8 cellular contexts compared by ENCODE assay signal in the genomic region with DNA sequence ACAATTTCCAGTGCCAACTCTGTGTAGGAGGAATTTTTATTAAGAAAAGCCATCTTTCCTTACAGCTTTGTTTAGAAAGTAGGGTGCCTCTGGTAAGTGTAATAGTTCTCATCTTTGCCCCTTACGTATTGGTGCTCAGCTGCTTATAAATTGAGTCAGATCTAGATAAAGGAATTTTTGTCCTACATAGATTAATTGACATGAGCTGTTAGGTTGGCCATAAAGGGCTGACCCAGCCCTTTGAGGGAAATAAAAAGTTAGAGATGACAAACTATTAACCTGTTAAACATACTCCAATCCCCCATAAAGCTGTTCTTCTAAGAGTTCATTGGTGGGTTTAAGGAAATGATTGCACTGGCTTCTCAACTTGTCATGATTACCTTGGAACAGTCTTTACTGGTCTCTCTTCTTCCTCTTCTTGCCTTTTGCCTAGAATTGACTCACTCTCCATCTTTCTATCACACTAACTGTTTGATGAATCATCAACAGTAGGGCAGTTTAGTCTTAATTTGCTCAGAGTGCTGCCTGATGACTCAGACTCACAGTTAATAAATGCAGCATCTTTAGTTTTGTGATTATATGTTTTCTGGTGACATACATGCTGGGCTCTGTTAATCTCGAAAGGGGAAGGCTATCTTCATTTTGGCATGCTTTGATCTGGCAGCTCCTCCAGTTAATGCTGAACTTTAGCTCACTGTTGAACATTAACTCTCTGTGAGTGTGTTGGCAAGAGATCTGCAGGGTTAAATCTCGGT. TPM values are rescaled to one million over a fixed set of nuclear protein-coding genes. Genes with fewer than 3 reads are reported as not detected.
A peak's percentile ranks its signal among the peaks of the same experiment; 100 is the strongest.
DNase-seq lines count a peak whose midpoint lies in the region; ATAC-seq and TF ChIP-seq lines count a peak whose summit lies in the region.

No MANE protein-coding gene starts in this region.

- H3K27ac ChIP-seq in OCI-LY3 (ENCODE audit: low read length) (peak overlapping the region; percentile 47), fibroblast of lung (ENCODE audit: insufficient read depth, low read length) (no peak overlapping the region), psoas muscle (no peak overlapping the region), gastrocnemius medialis (no peak overlapping the region)

- peaks cover 24% of the 10 kb centered on the region for H3K4me1 ChIP-seq in OCI-LY3 (ENCODE audit: low read length)
- peaks cover 27% of the 10 kb centered on the region for H3K4me1 ChIP-seq in fibroblast of lung (ENCODE audit: control insufficient read depth, extremely low read depth, insufficient read depth, low read length)
- peaks cover 45% of the 10 kb centered on the region for H3K4me1 ChIP-seq in psoas muscle
- peaks cover 48 to 51% of the 10 kb centered on the region in 2 donors for H3K4me1 ChIP-seq in gastrocnemius medialis

- H3K27me3 ChIP-seq in OCI-LY3 (ENCODE audit: low read depth, low read length) (no peaks in the 10 kb centered on the region), fibroblast of lung (ENCODE audit: control insufficient read depth, insufficient read depth, low read length) (no peaks in the 10 kb centered on the region), psoas muscle (ENCODE audit: insufficient read depth in 3 of 3, low read length in 2 of 3) (no peaks in the 10 kb centered on the region), gastrocnemius medialis (no peaks in the 10 kb centered on the region)

- H4K20me1 ChIP-seq in OCI-LY3 (ENCODE audit: insufficient read depth, low read length) (no peaks in the 10 kb centered on the region), fibroblast of lung (ENCODE audit: control insufficient read depth, extremely low read depth, insufficient read depth, low read length) (no peaks in the 10 kb centered on the region)

- no peak for TF ChIP-seq CTCF in OCI-LY3 (IDR thresholded peaks at IDR 0.05; ENCODE audit: low read depth, low read length)
- no peak for TF ChIP-seq CTCF in fibroblast of lung (conservative IDR thresholded peaks at IDR 0.05 in 1 of 2, IDR thresholded peaks at IDR 0.05 in 1 of 2; ENCODE audit: low read depth in 1 of 2, low read length in 2 of 2)
- TF ChIP-seq CTCF in psoas muscle (IDR thresholded peaks at IDR 0.05): no peak
- no peak for TF ChIP-seq CTCF in gastrocnemius medialis (IDR thresholded peaks at IDR 0.05 in 4 of 5, conservative IDR thresholded peaks at IDR 0.05 in 1 of 5)

- H3K9me3 ChIP-seq in OCI-LY3 (ENCODE audit: insufficient read depth, low read length) (no peaks in the 10 kb centered on the region), fibroblast of lung (ENCODE audit: control insufficient read depth, insufficient read depth, low read depth, low read length) (no peaks in the 10 kb centered on the region), psoas muscle (no peaks in the 10 kb centered on the region), gastrocnemius medialis (no peaks in the 10 kb centered on the region)

- no peak for TF ChIP-seq POLR2A in gastrocnemius medialis (IDR thresholded peaks at IDR 0.05)

- in situ Hi-C loops in gastrocnemius medialis (cut with MboI; ENCODE audit: low sequenced_read_pairs in 4 of 4): no loop called here

- intact Hi-C loops in psoas muscle (cut with DNase I): no loop called here
- intact Hi-C loops in gastrocnemius medialis (cut with DNase I; ENCODE audit: low total_unique reads): no loop called here

- H3K36me3 ChIP-seq in OCI-LY3 (replicated peaks; ENCODE audit: low read depth, low read length) (no peaks in the 10 kb centered on the region), fibroblast of lung (ENCODE audit: control insufficient read depth, insufficient read depth, low read length) (no peaks in the 10 kb centered on the region), psoas muscle (ENCODE audit: insufficient read depth in 1 of 2, low read depth in 1 of 2) (no peaks in the 10 kb centered on the region), gastrocnemius medialis (no peaks in the 10 kb centered on the region)

- no peak overlapping the region for H3K4me3 ChIP-seq in OCI-LY3 (ENCODE audit: low read length)
- no peak overlapping the region for H3K4me3 ChIP-seq in fibroblast of lung (replicated peaks in 1 of 4; ENCODE audit: control extremely low read depth in 1 of 4, insufficient read depth in 1 of 4, low read depth in 3 of 4, low read length in 4 of 4)
- H3K4me3 ChIP-seq in psoas muscle: no peak overlapping the region
- no peak overlapping the region for H3K4me3 ChIP-seq in gastrocnemius medialis

- ATAC-seq in GM18511 (IDR thresholded peaks at IDR 0.05; ENCODE audit: unreplicated experiment): peak; percentile 80
- ATAC-seq in HG02759 (IDR thresholded peaks at IDR 0.05; ENCODE audit: unreplicated experiment): peak; percentile 85
- no peak for ATAC-seq in psoas muscle
- no peak for ATAC-seq in gastrocnemius medialis

- H3K9ac ChIP-seq in OCI-LY3 (ENCODE audit: low read length): no peak overlapping the region
- no peak overlapping the region for H3K9ac ChIP-seq in fibroblast of lung (ENCODE audit: insufficient read depth, low read length)

- 72 to 82% (median 76%) methylated on average over 3 of the region's 3 CpGs for WGBS in psoas muscle, 3 donors

- H2AFZ ChIP-seq in OCI-LY3 (ENCODE audit: low read depth, low read length) (no peak overlapping the region), fibroblast of lung (ENCODE audit: low read length) (no peak overlapping the region)

- DNase-seq in fibroblast of lung (ENCODE audit: low read depth in 2 of 2): peak; percentile 90 to 95
- DNase-seq in DMS153 (lab: John Stamatoyannopoulos, UW): no peak
- DNase-seq in NCI-H1694 (lab: John Stamatoyannopoulos, UW): no peak
- DNase-seq in psoas muscle: no peak
- DNase-seq in gastrocnemius medialis: no peak

- H3K79me2 ChIP-seq in OCI-LY3 (ENCODE audit: low read length) (no peaks in the 10 kb centered on the region), fibroblast of lung (ENCODE audit: control insufficient read depth, insufficient read depth, low read length) (no peaks in the 10 kb centered on the region)

- H3K4me2 ChIP-seq in OCI-LY3 (ENCODE audit: low read length) (peak overlapping the region; percentile 40), fibroblast of lung (ENCODE audit: extremely low read depth, insufficient read depth, low read length) (peak overlapping the region; percentile 44)

RNA-seq across cellular contexts. Expression of a gene that starts 51.7 kb away (rescaled TPM):
- total RNA-seq in fibroblast of lung (4.4 and 6.8 TPM in 2 replicates), psoas muscle (10 to 100 TPM; 12.0 to 28.7 (median 13.1) TPM), gastrocnemius medialis (10 to 100 TPM in 3 of 4 donors, 1 to 10 TPM in 1; 9.1 to 22.4 (median 13.4) TPM)
- polyA plus RNA-seq in fibroblast of lung (1.8 and 4.1 TPM in 2 replicates), psoas muscle (1 to 10 TPM; 2.5 to 6.8 (median 4.3) TPM)
- 1.5 and 5.3 TPM in 2 replicates for polyA plus RNA-seq in fibroblast of lung (2012)
- 0.74 and 2.7 TPM in 2 replicates for polyA minus RNA-seq in fibroblast of lung (ENCODE audit: low replicate concordance)

Comparison
In these comparisons a context has a peak if more than half of its experiments do, and no peak if none do; other contexts are left out.
1. ATAC-seq: peak in GM18511 (single experiment) and HG02759 (single experiment); none in psoas muscle (0 of 4) and gastrocnemius medialis (0 of 2).
2. DNase-seq: peak in fibroblast of lung (2 of 2); none in DMS153 (single experiment), NCI-H1694 (single experiment), psoas muscle (0 of 2) and gastrocnemius medialis (0 of 2).